17 cellular contexts compared by ENCODE assay signal in the genomic region with DNA sequence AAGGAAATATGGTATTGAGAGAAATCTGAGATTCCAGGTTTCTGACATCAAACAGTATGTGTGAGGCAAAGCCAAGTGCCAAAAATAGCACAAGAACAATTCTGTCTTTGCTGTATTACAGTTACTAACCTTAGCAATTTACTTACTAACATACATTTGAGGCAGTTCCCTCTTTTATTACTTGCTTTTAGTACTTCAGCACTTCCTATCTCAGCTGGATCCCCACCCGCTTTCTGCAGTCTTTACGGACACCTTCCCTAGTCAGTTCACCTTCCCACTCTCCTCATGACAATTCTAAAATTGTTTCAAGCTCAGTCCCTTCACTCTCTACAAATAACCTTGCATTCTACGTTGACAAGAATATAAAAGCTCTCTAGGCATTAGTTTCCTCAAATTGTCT.
"Had no signal": no experiment of that assay in that cellular context is flagged by ENCODE, and none has a peak within 500 bp of the region (broad histone marks: within the 10 kb centered on the region; RNA-seq: fewer than 3 reads in every experiment).

No MANE protein-coding gene starts in this region.

- H3K27ac ChIP-seq: body of pancreas, foreskin keratinocyte, lower lobe of right lung, neutrophil, parathyroid adenoma, sigmoid colon had no signal

- H3K27ac Mint-ChIP-seq: activated naive CD4-positive, alpha-beta T cell treated with anti-CD3 and anti-CD28 coated beads for 36 hours; T-helper 2 cell treated with Interferon-gamma antibody and Interleukin-4, amounts not matched to agents 5 μg/mL and 100 μg/mL, for 36 hours had no signal

- H3K9ac ChIP-seq: parathyroid adenoma had no signal

- H3K4me1 ChIP-seq: body of pancreas, foreskin keratinocyte, lower lobe of right lung, parathyroid adenoma had no signal

- DNase-seq: activated CD4-positive, alpha-beta T cell treated with anti-CD3 and anti-CD28 coated beads, Interleukin-2, amount 50 U/mL, for 4 hours; activated CD4-positive, CD25-positive, alpha-beta regulatory T cell treated with anti-CD3 and anti-CD28 coated beads, Interleukin-2, amount 50 U/mL, for 72 hours; amygdala; body of pancreas; central memory CD4-positive, alpha-beta T cell; effector CD8-positive, alpha-beta T cell; foreskin keratinocyte; left cardiac atrium; lower lobe of right lung; midbrain; sigmoid colon had no signal

- H3K36me3 ChIP-seq: lower lobe of right lung, neutrophil, sigmoid colon had no signal

- H3K27me3 Mint-ChIP-seq: activated T-helper 17 cell treated with anti-CD3 and anti-CD28 coated beads, Interleukin-2, amount 50 U/mL, for 72 hours had no signal

- H3K79me2 ChIP-seq: parathyroid adenoma had no signal

- ATAC-seq: body of pancreas; foreskin keratinocyte; left cardiac atrium; lower lobe of right lung; stimulated activated effector memory CD8-positive, alpha-beta T cell treated with anti-CD3 and anti-CD28 coated beads, Interleukin-12 subunit alpha, Interleukin-12 subunit beta, amount 100 ng/mL, for 72 hours had no signal

- H3K27me3 ChIP-seq: body of pancreas, foreskin keratinocyte, neutrophil, sigmoid colon had no signal

- H3K4me3 ChIP-seq: body of pancreas, lower lobe of right lung, sigmoid colon had no signal

- H2AFZ ChIP-seq: parathyroid adenoma had no signal

- H3K4me3 Mint-ChIP-seq: activated naive CD4-positive, alpha-beta T cell treated with anti-CD3 and anti-CD28 coated beads for 36 hours; stimulated activated effector memory CD8-positive, alpha-beta T cell treated with anti-CD3 and anti-CD28 coated beads, Interleukin-12 subunit alpha, Interleukin-12 subunit beta, amount 100 ng/mL, for 72 hours; T-helper 2 cell treated with Interferon-gamma antibody and Interleukin-4, amounts not matched to agents 5 μg/mL and 100 μg/mL, for 36 hours had no signal

- H3K9me3 ChIP-seq: body of pancreas, neutrophil had no signal
